Comparison of ENCODE assay signal across 9 cellular contexts in the genomic region with DNA sequence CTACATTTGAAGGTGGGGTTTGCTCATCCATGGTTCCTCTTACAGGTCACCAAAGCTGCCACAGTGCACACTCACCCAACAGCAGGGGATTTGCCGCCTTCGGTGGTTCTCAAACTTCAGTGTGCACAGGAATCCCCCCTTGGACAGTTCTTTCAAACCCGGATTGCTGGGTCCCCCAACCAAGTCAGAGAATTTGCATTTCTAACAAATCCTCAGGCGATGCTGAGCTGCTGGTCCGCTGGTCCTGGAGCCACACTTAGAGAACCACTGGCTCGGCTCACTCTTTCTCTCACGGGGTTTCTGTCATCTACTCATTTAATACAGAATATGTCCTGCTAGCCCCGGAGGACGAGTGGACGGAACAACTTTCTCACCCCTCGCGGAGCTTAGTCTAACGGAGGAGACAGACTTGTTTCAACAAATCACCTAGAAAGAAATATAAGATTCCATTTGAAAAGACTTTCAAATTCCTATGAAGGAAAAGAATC. TPM values are rescaled to one million over a fixed set of nuclear protein-coding genes. Genes with fewer than 3 reads are reported as not detected.
DNase-seq lines count a peak whose midpoint lies in the region; ATAC-seq and TF ChIP-seq lines count a peak whose summit lies in the region.
"Had no signal": no experiment of that assay in that cellular context is flagged by ENCODE, and none has a peak within 500 bp of the region (broad histone marks: within the 10 kb centered on the region; RNA-seq: fewer than 3 reads in every experiment).

No MANE protein-coding gene starts in this region.

- ATAC-seq in HCT116 (no peak), HG02973 (IDR thresholded peaks at IDR 0.05; ENCODE audit: unreplicated experiment) (no peak), GM19463 (IDR thresholded peaks at IDR 0.05; ENCODE audit: unreplicated experiment) (no peak)
- ATAC-seq in activated CD8-positive, alpha-beta T cell treated with anti-CD3 and anti-CD28 coated beads for 36 hours, result no peak

- H3K27ac ChIP-seq in HCT116 (ENCODE audit: low read depth, low read length) (peak overlapping the region; percentile 99), smooth muscle cell (ENCODE audit: low read depth) (peak overlapping the region; percentile 95)

- no peak for TF ChIP-seq RAD21 in HCT116 (IDR thresholded peaks at IDR 0.05; ENCODE audit: low read depth)

- 60% methylated on average over 13 of the region's 13 CpGs for WGBS in smooth muscle cell (ENCODE audit: low lambda C conversion rate)

- H3K9me3 ChIP-seq in HCT116 (ENCODE audit: control insufficient read depth in 1 of 2, insufficient read depth in 1 of 2, low read depth in 1 of 2, low read length in 2 of 2) (no peaks in the 10 kb centered on the region), iPS-15b (ENCODE audit: control insufficient read depth, insufficient read depth, low read length) (no peaks in the 10 kb centered on the region), smooth muscle cell (replicated peaks; ENCODE audit: low read depth) (no peaks in the 10 kb centered on the region)
- H3K9me3 ChIP-seq: SJSA1 had no signal

- RAD21 ChIA-PET in HCT116 (lab: Charles Lee; ENCODE audit: low non-redundant PET in 1 of 2, low total read pairs in 2 of 2, uncharacterized antibody in 2 of 2, unreplicated experiment in 2 of 2), result interaction anchor here (0.6 to 2.2 kb wide), 3 partner anchors 24 to 569 kb away, joined by 4 to 12 read pairs (median 9); partner anchors contain the start of gene ZFP36L1 (in 1 of the 2)

- no peaks in the 10 kb centered on the region for H3K36me3 Mint-ChIP-seq in activated CD8-positive, alpha-beta T cell treated with anti-CD3 and anti-CD28 coated beads for 36 hours (ENCODE audit: low read depth)

- peak overlapping the region; percentile 79 for H3K9ac ChIP-seq in HCT116 (ENCODE audit: low read length)
- no peak overlapping the region for H3K9ac ChIP-seq in iPS-15b (ENCODE audit: low read depth, low read length)
- no peak overlapping the region for H3K9ac ChIP-seq in smooth muscle cell (ENCODE audit: low read depth)

- H3K27me3 Mint-ChIP-seq in activated CD8-positive, alpha-beta T cell treated with anti-CD3 and anti-CD28 coated beads for 36 hours, result no peaks in the 10 kb centered on the region

- CTCF ChIA-PET in HCT116 (lab: Charles Lee), result interaction anchor here (0.9 to 4.4 kb wide), 7 partner anchors 10 to 883 kb away, joined by 3 to 48 read pairs (median 8); no protein-coding TSS in a partner anchor
- CTCF ChIA-PET in activated CD8-positive, alpha-beta T cell treated with anti-CD3 and anti-CD28 coated beads for 36 hours (lab: Charles Lee), result interaction anchor here (0.6 to 10.5 kb wide), 41 partner anchors 9 to 988 kb away, joined by 3 to 268 read pairs (median 4); partner anchors contain the start of gene ZFP36L1

- H3K9me2 ChIP-seq in HCT116 (ENCODE audit: insufficient read depth), result no peaks in the 10 kb centered on the region

- H3K4me1 ChIP-seq in HCT116 (ENCODE audit: control insufficient read depth in 1 of 2, insufficient read depth in 2 of 2, low read length in 2 of 2) (peaks cover 78 to 80% of the 10 kb centered on the region in 2 experiments), iPS-15b (ENCODE audit: control insufficient read depth, insufficient read depth, low read length) (peaks cover 40% of the 10 kb centered on the region), smooth muscle cell (ENCODE audit: low read depth) (peaks cover 33% of the 10 kb centered on the region)

- no peaks in the 10 kb centered on the region for H3K27me3 ChIP-seq in HCT116 (ENCODE audit: insufficient read depth, low read length)
- peaks cover 3% of the 10 kb centered on the region for H3K27me3 ChIP-seq in iPS-15b (ENCODE audit: control insufficient read depth, insufficient read depth, low read length)
- no peaks in the 10 kb centered on the region for H3K27me3 ChIP-seq in smooth muscle cell (ENCODE audit: low read depth)
- H3K27me3 ChIP-seq: SJSA1 had no signal

- peak overlapping the region; percentile 83 for H3K4me2 ChIP-seq in HCT116 (ENCODE audit: low read length)
- peak overlapping the region; percentile 88 for H3K4me2 ChIP-seq in smooth muscle cell

- peak overlapping the region; percentile 80 for H3K27ac Mint-ChIP-seq in activated CD8-positive, alpha-beta T cell treated with anti-CD3 and anti-CD28 coated beads for 36 hours

- POLR2A ChIA-PET in HCT116 (lab: Charles Lee), result interaction anchor here (0.9 to 12.3 kb wide), 6 partner anchors 8 to 575 kb away, joined by 3 to 120 read pairs (median 4); partner anchors contain the start of gene ZFP36L1
- POLR2A ChIA-PET in activated CD8-positive, alpha-beta T cell treated with anti-CD3 and anti-CD28 coated beads for 36 hours (lab: Charles Lee), result interaction anchor here (0.9 to 10.5 kb wide), 16 partner anchors 15 to 997 kb away, joined by 3 to 207 read pairs (median 4); partner anchors contain the start of genes RAD51B and ZFP36L1

- H3K4me1 Mint-ChIP-seq in activated CD8-positive, alpha-beta T cell treated with anti-CD3 and anti-CD28 coated beads for 36 hours (ENCODE audit: low read depth), result peaks cover 76% of the 10 kb centered on the region

- no peaks in the 10 kb centered on the region for H3K9me3 Mint-ChIP-seq in activated CD8-positive, alpha-beta T cell treated with anti-CD3 and anti-CD28 coated beads for 36 hours

- peaks cover 14% of the 10 kb centered on the region for H3F3A ChIP-seq in smooth muscle cell (ENCODE audit: low read depth)

- no peak for TF ChIP-seq POLR2A in HCT116 (IDR thresholded peaks at IDR 0.05; ENCODE audit: borderline replicate concordance, extremely low read depth, insufficient read depth, insufficient read length)

- TF ChIP-seq CTCF in HCT116 (IDR thresholded peaks at IDR 0.05 in 2 of 3, conservative IDR thresholded peaks at IDR 0.05 in 1 of 3; ENCODE audit: borderline replicate concordance in 1 of 3, insufficient read depth in 1 of 3, low read depth in 2 of 3, low read length in 2 of 3), result no peak
- TF ChIP-seq CTCF in activated CD8-positive, alpha-beta T cell treated with anti-CD3 and anti-CD28 coated beads for 36 hours (IDR thresholded peaks at IDR 0.05), result no peak
- no peak for TF ChIP-seq CTCF in smooth muscle cell (IDR thresholded peaks at IDR 0.05; ENCODE audit: borderline replicate concordance, insufficient read depth, poor library complexity, severe bottlenecking)

- no TSS peak for BruUV-seq in HCT116 (replicated peaks; lab: Mats Ljungman, UMichigan)

- H4K20me1 ChIP-seq in HCT116 (ENCODE audit: insufficient read depth) (no peaks in the 10 kb centered on the region), smooth muscle cell (ENCODE audit: low read depth) (no peaks in the 10 kb centered on the region)

- H3K4me3 Mint-ChIP-seq in activated CD8-positive, alpha-beta T cell treated with anti-CD3 and anti-CD28 coated beads for 36 hours, result peak overlapping the region; percentile 77

- H3K36me3 ChIP-seq in HCT116 (ENCODE audit: control insufficient read depth in 1 of 2, insufficient read depth in 2 of 2, low read length in 2 of 2) (no peaks in the 10 kb centered on the region), iPS-15b (ENCODE audit: control insufficient read depth, insufficient read depth, low read length) (no peaks in the 10 kb centered on the region), smooth muscle cell (ENCODE audit: low read depth) (no peaks in the 10 kb centered on the region)
- H3K36me3 ChIP-seq: SJSA1 had no signal

- H3K79me2 ChIP-seq in HCT116 (ENCODE audit: insufficient read depth, low read length) (no peaks in the 10 kb centered on the region), smooth muscle cell (ENCODE audit: low read depth) (peaks cover 36% of the 10 kb centered on the region)

- DNase-seq in HCT116 (ENCODE audit: low read depth, low spot score) (no peak), smooth muscle cell (lab: John Stamatoyannopoulos, UW; ENCODE audit: unreplicated experiment) (no peak), NK-92 (lab: John Stamatoyannopoulos, UW; ENCODE audit: unreplicated experiment) (no peak), SK-N-DZ (ENCODE audit: low spot score) (no peak)
- no peak for DNase-seq in activated CD8-positive, alpha-beta T cell treated with anti-CD3 and anti-CD28 coated beads for 36 hours

- intact Hi-C loops in HCT116 (cut with micrococcal nuclease), result loop anchor here (1.0 to 10.0 kb wide), 6 partner anchors 569 to 980 kb away; no protein-coding TSS in a partner anchor
- intact Hi-C loops in activated CD8-positive, alpha-beta T cell treated with anti-CD3 and anti-CD28 coated beads for 36 hours (cut with micrococcal nuclease), result loop anchor here (5.0 to 10.0 kb wide), 3 partner anchors 35 to 882 kb away; no protein-coding TSS in a partner anchor

- H3K4me3 ChIP-seq in HCT116 (replicated peaks in 1 of 2; ENCODE audit: low read depth in 1 of 2, low read length in 2 of 2) (peak overlapping the region in 1 of 2 experiments; percentile 57; a peak in 2 of 4 replicates), iPS-15b (ENCODE audit: low read depth, low read length) (peak overlapping the region; percentile 43), smooth muscle cell (no peak overlapping the region)

- no peak overlapping the region for H2AFZ ChIP-seq in HCT116 (ENCODE audit: low read depth, low read length, poor library complexity, severe bottlenecking)
- no peak overlapping the region for H2AFZ ChIP-seq in smooth muscle cell (ENCODE audit: low read depth)

TF ChIP-seq in HCT116, 20 proteins besides CTCF, POLR2A, EP300 and RAD21 (continues in another document):
- TF ChIP-seq TCF7L2 (IDR thresholded peaks at IDR 0.05; ENCODE audit: borderline replicate concordance, extremely low read depth, insufficient read depth, insufficient read length) (no peak), ZNF274 (IDR thresholded peaks at IDR 0.05; ENCODE audit: low read depth, low read length) (no peak), SIN3A (IDR thresholded peaks at IDR 0.05; ENCODE audit: low read depth) (no peak)
- TF ChIP-seq, protein P1, sequence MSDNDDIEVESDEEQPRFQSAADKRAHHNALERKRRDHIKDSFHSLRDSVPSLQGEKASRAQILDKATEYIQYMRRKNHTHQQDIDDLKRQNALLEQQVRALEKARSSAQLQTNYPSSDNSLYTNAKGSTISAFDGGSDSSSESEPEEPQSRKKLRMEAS (IDR thresholded peaks at IDR 0.05), result no peak

RNA-seq across cellular contexts. Expression of gene ZFP36L1, which starts 24.1 kb away (rescaled TPM):
- total RNA-seq in HCT116 (2021; ENCODE audit: unreplicated experiment) (304 TPM), smooth muscle cell (133 and 166 TPM in 2 replicates)
- 177 and 302 TPM in 2 replicates for polyA plus RNA-seq in HCT116 (2012)
- 10 to 100 TPM; 57.4 to 60.6 TPM for total RNA-seq in activated CD8-positive, alpha-beta T cell treated with anti-CD3 and anti-CD28 coated beads for 36 hours
- polyA plus RNA-seq in smooth muscle cell, result 418 and 450 TPM in 2 replicates
- 1.4 and 3.7 TPM in 2 replicates for polyA plus RNA-seq in SK-N-DZ (2014; cell fraction: cytosol; rRNA removed)
- 0.45 and 0.78 TPM in 2 replicates for polyA plus RNA-seq in SK-N-DZ (2014; cell fraction: nucleus; rRNA removed)
